25 cellular contexts compared by ENCODE assay signal in the genomic region with DNA sequence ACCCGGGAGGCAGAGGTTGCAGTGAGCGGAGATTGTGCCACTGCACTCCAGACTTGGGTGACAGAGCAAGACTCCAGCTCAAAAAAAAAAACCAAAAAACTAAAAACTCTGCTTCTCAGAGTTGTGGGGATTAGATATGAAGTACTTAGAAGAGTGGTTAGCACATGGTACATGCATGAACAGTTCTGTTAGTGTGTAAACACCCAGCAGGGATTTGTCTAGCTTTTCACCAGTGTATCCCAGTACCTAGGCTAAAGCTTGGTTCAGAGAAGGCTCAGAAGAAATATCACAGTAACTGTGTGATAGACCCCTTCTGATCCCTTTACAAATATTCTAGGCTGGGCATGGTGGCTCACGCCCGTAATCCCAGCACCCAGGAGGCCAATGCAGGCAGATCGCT. TPM values are rescaled to one million over a fixed set of nuclear protein-coding genes. Genes with fewer than 3 reads are reported as not detected.
A peak's percentile ranks its signal among the peaks of the same experiment; 100 is the strongest.
DNase-seq lines count a peak whose midpoint lies in the region; ATAC-seq and TF ChIP-seq lines count a peak whose summit lies in the region.
"Had no signal": no experiment of that assay in that cellular context is flagged by ENCODE, and none has a peak within 500 bp of the region (broad histone marks: within the 10 kb centered on the region; RNA-seq: fewer than 3 reads in every experiment).

No MANE protein-coding gene starts in this region.

- H3K4me3 Mint-ChIP-seq in activated T-cell treated with anti-CD3 and anti-CD28 coated beads, Interleukin-2, amount 50 U/mL, for 24 hours, result no peak overlapping the region
- no peak overlapping the region for H3K4me3 Mint-ChIP-seq in activated T-cell treated with anti-CD3 and anti-CD28 coated beads, Interleukin-2, amount 50 U/mL, for 4 hours
- peak overlapping the region; percentile 72 for H3K4me3 Mint-ChIP-seq in neural crest cell
- H3K4me3 Mint-ChIP-seq: activated naive CD8-positive, alpha-beta T cell treated with anti-CD3 and anti-CD28 coated beads for 36 hours; activated T-helper 1 cell treated with anti-CD3 and anti-CD28 coated beads, Interleukin-12 subunit alpha, Interleukin-12 subunit beta, Interleukin-2, Interleukin-4 antibody, amounts not matched to agents 30 ng/mL and 10 ng/mL and 1 ng/mL, durations not matched to agents 14 hours and 24 hours and 36 hours; nephron; T-helper 1 cell treated with Interleukin-12 subunit alpha and Interleukin-12 subunit beta and Interleukin-4 antibody, amounts not matched to agents 30 μg/mL and 1 μg/mL, for 36 hours; type B pancreatic cell had no signal

- H3K4me3 ChIP-seq in HCT116 (replicated peaks in 1 of 2; ENCODE audit: low read depth in 1 of 2, low read length in 2 of 2), result no peak overlapping the region
- H3K4me3 ChIP-seq in PC-3 (ENCODE audit: low read length), result no peak overlapping the region
- no peak overlapping the region for H3K4me3 ChIP-seq in Peyer's patch
- H3K4me3 ChIP-seq: lung, pancreas, SJSA1 had no signal

- H3K9me3 ChIP-seq in HCT116 (ENCODE audit: control insufficient read depth in 1 of 2, insufficient read depth in 1 of 2, low read depth in 1 of 2, low read length in 2 of 2) (no peaks in the 10 kb centered on the region), PC-3 (ENCODE audit: low read length) (no peaks in the 10 kb centered on the region), Peyer's patch (no peaks in the 10 kb centered on the region)
- H3K9me3 ChIP-seq: Caco-2, pancreas, SJSA1 had no signal

- peaks cover 19 to 33% of the 10 kb centered on the region in 2 experiments; a peak in 3 of 4 replicates for H3K36me3 ChIP-seq in HCT116 (ENCODE audit: control insufficient read depth in 1 of 2, insufficient read depth in 2 of 2, low read length in 2 of 2)
- H3K36me3 ChIP-seq in PC-3 (ENCODE audit: low read depth, low read length), result peaks cover 24% of the 10 kb centered on the region
- H3K36me3 ChIP-seq in Peyer's patch, result peaks cover 0 to 44% (median 0%) of the 10 kb centered on the region in 3 donors

- H4K20me1 ChIP-seq in HCT116 (ENCODE audit: insufficient read depth) (peaks cover 12% of the 10 kb centered on the region; the same call in 1 of the 2 replicates), PC-3 (ENCODE audit: low read length) (peaks cover 16% of the 10 kb centered on the region; the same call in 1 of the 2 replicates)

- no peaks in the 10 kb centered on the region for H3K9me2 ChIP-seq in HCT116 (ENCODE audit: insufficient read depth)
- H3K9me2 ChIP-seq in PC-3 (replicated peaks; ENCODE audit: low read length), result no peaks in the 10 kb centered on the region

- TF ChIP-seq CTCF in HCT116 (IDR thresholded peaks at IDR 0.05 in 2 of 3, conservative IDR thresholded peaks at IDR 0.05 in 1 of 3; ENCODE audit: borderline replicate concordance in 1 of 3, insufficient read depth in 1 of 3, low read depth in 2 of 3, low read length in 2 of 3), result no peak
- TF ChIP-seq CTCF in PC-3 (conservative IDR thresholded peaks at IDR 0.05; ENCODE audit: low read depth, low read length), result no peak
- TF ChIP-seq CTCF in neural crest cell (conservative IDR thresholded peaks at IDR 0.05), result no peak
- TF ChIP-seq CTCF in Peyer's patch (IDR thresholded peaks at IDR 0.05), result no peak

- H3K4me2 ChIP-seq in HCT116 (ENCODE audit: low read length) (no peak overlapping the region), PC-3 (ENCODE audit: low read length) (no peak overlapping the region)

- H2AFZ ChIP-seq in HCT116 (ENCODE audit: low read depth, low read length, poor library complexity, severe bottlenecking), result no peak overlapping the region
- H2AFZ ChIP-seq in PC-3 (ENCODE audit: low read length), result no peak overlapping the region

- no peaks in the 10 kb centered on the region for H3K27me3 Mint-ChIP-seq in activated T-cell treated with anti-CD3 and anti-CD28 coated beads, Interleukin-2, amount 50 U/mL, for 24 hours
- no peaks in the 10 kb centered on the region for H3K27me3 Mint-ChIP-seq in activated T-cell treated with anti-CD3 and anti-CD28 coated beads, Interleukin-2, amount 50 U/mL, for 4 hours (ENCODE audit: low read depth)
- H3K27me3 Mint-ChIP-seq in neural crest cell (ENCODE audit: low read depth), result no peaks in the 10 kb centered on the region
- H3K27me3 Mint-ChIP-seq: activated naive CD8-positive, alpha-beta T cell treated with anti-CD3 and anti-CD28 coated beads for 36 hours; type B pancreatic cell had no signal

- TF ChIP-seq POLR2A in HCT116 (IDR thresholded peaks at IDR 0.05; ENCODE audit: borderline replicate concordance, extremely low read depth, insufficient read depth, insufficient read length), result no peak
- TF ChIP-seq POLR2A in Peyer's patch (IDR thresholded peaks at IDR 0.05), result no peak

- no peaks in the 10 kb centered on the region for H3K9me3 Mint-ChIP-seq in activated T-cell treated with anti-CD3 and anti-CD28 coated beads, Interleukin-2, amount 50 U/mL, for 24 hours
- no peaks in the 10 kb centered on the region for H3K9me3 Mint-ChIP-seq in activated T-cell treated with anti-CD3 and anti-CD28 coated beads, Interleukin-2, amount 50 U/mL, for 4 hours
- no peaks in the 10 kb centered on the region for H3K9me3 Mint-ChIP-seq in neural crest cell
- H3K9me3 Mint-ChIP-seq: activated naive CD8-positive, alpha-beta T cell treated with anti-CD3 and anti-CD28 coated beads for 36 hours; activated T-helper 1 cell treated with anti-CD3 and anti-CD28 coated beads, Interleukin-12 subunit alpha, Interleukin-12 subunit beta, Interleukin-2, Interleukin-4 antibody, amounts not matched to agents 30 ng/mL and 10 ng/mL and 1 ng/mL, durations not matched to agents 14 hours and 24 hours and 36 hours; nephron; T-helper 1 cell treated with Interleukin-12 subunit alpha and Interleukin-12 subunit beta and Interleukin-4 antibody, amounts not matched to agents 30 μg/mL and 1 μg/mL, for 36 hours; type B pancreatic cell had no signal

- CTCF ChIA-PET in HCT116 (lab: Charles Lee) (no interaction called here), PC-3 (lab: Charles Lee) (interaction anchor here (0.6 kb wide), 1 partner anchor 226 kb away, joined by 3 read pairs; no protein-coding TSS in a partner anchor)

- RAD21 ChIA-PET in HCT116 (lab: Charles Lee; ENCODE audit: low non-redundant PET in 1 of 2, low total read pairs in 2 of 2, uncharacterized antibody in 2 of 2, unreplicated experiment in 2 of 2), result no interaction called here

- peaks cover 46% of the 10 kb centered on the region for H3K36me3 Mint-ChIP-seq in activated T-cell treated with anti-CD3 and anti-CD28 coated beads, Interleukin-2, amount 50 U/mL, for 24 hours (ENCODE audit: low read depth)
- peaks cover 17% of the 10 kb centered on the region for H3K36me3 Mint-ChIP-seq in activated T-cell treated with anti-CD3 and anti-CD28 coated beads, Interleukin-2, amount 50 U/mL, for 4 hours (ENCODE audit: insufficient read depth)
- peaks cover 16% of the 10 kb centered on the region for H3K36me3 Mint-ChIP-seq in neural crest cell (ENCODE audit: low read depth)

- POLR2A ChIA-PET in HCT116 (lab: Charles Lee), result interaction anchor here (0.6 to 0.8 kb wide), 3 partner anchors 22 to 244 kb away, joined by 3 to 4 read pairs (median 3); no protein-coding TSS in a partner anchor
- POLR2A ChIA-PET in PC-3 (lab: Charles Lee; ENCODE audit: unreplicated experiment), result no interaction called here

- H3K4me1 Mint-ChIP-seq in activated T-cell treated with anti-CD3 and anti-CD28 coated beads, Interleukin-2, amount 50 U/mL, for 24 hours (ENCODE audit: low read depth), result peaks cover 13% of the 10 kb centered on the region
- H3K4me1 Mint-ChIP-seq in activated T-cell treated with anti-CD3 and anti-CD28 coated beads, Interleukin-2, amount 50 U/mL, for 4 hours (ENCODE audit: low read depth), result peaks cover 10% of the 10 kb centered on the region
- peaks cover 10% of the 10 kb centered on the region for H3K4me1 Mint-ChIP-seq in neural crest cell
- H3K4me1 Mint-ChIP-seq: nephron had no signal

- H3K27ac Mint-ChIP-seq in activated T-cell treated with anti-CD3 and anti-CD28 coated beads, Interleukin-2, amount 50 U/mL, for 24 hours, result peak overlapping the region; percentile 72
- H3K27ac Mint-ChIP-seq in neural crest cell (ENCODE audit: unreplicated experiment), result no peak overlapping the region
- H3K27ac Mint-ChIP-seq: activated naive CD8-positive, alpha-beta T cell treated with anti-CD3 and anti-CD28 coated beads for 36 hours; activated T-helper 1 cell treated with anti-CD3 and anti-CD28 coated beads, Interleukin-12 subunit alpha, Interleukin-12 subunit beta, Interleukin-2, Interleukin-4 antibody, amounts not matched to agents 30 ng/mL and 10 ng/mL and 1 ng/mL, durations not matched to agents 14 hours and 24 hours and 36 hours; nephron; T-helper 1 cell treated with Interleukin-12 subunit alpha and Interleukin-12 subunit beta and Interleukin-4 antibody, amounts not matched to agents 30 μg/mL and 1 μg/mL, for 36 hours had no signal

- H3K79me2 ChIP-seq in HCT116 (ENCODE audit: insufficient read depth, low read length) (peaks cover 19% of the 10 kb centered on the region), PC-3 (ENCODE audit: low read length) (0 out of 2 replicates have a peak, but pooled peaks cover 4% of the 10 kb centered on the region)

- H3F3A ChIP-seq in PC-3 (ENCODE audit: low read length, unreplicated experiment), result peaks cover 24% of the 10 kb centered on the region

- BruUV-seq in HCT116 (replicated peaks; lab: Mats Ljungman, UMichigan) (no TSS peak), PC-3 (replicated peaks; lab: Mats Ljungman, UMichigan) (no TSS peak)

- no peak for ATAC-seq in activated T-cell treated with anti-CD3 and anti-CD28 coated beads, Interleukin-2, amount 50 U/mL, for 4 hours
- ATAC-seq in HCT116, result peak; percentile 11; the same call in 1 of the 2 replicates
- peak; percentile 13; the same call in 1 of the 2 replicates for ATAC-seq in PC-3

- H3K4me1 ChIP-seq in HCT116 (ENCODE audit: control insufficient read depth in 1 of 2, insufficient read depth in 2 of 2, low read length in 2 of 2), result peaks cover 6 to 8% of the 10 kb centered on the region in 2 experiments
- H3K4me1 ChIP-seq in PC-3 (ENCODE audit: insufficient read depth, low read length), result 0 out of 2 replicates have a peak, but pooled peaks cover 1% of the 10 kb centered on the region
- no peaks in the 10 kb centered on the region for H3K4me1 ChIP-seq in Peyer's patch
- H3K4me1 ChIP-seq: Caco-2, pancreas, SJSA1 had no signal

- H3K27me3 ChIP-seq in HCT116 (ENCODE audit: insufficient read depth, low read length) (no peaks in the 10 kb centered on the region), PC-3 (ENCODE audit: low read length) (no peaks in the 10 kb centered on the region), Peyer's patch (no peaks in the 10 kb centered on the region)
- H3K27me3 ChIP-seq: pancreas, SJSA1 had no signal

- TF ChIP-seq RAD21 in HCT116 (IDR thresholded peaks at IDR 0.05; ENCODE audit: low read depth), result no peak

- intact Hi-C loops in HCT116 (cut with micrococcal nuclease) (no loop called here), PC-3 (cut with micrococcal nuclease) (no loop called here)

- no peak for DNase-seq in activated T-cell treated with anti-CD3 and anti-CD28 coated beads, Interleukin-2, amount 50 U/mL, for 24 hours
- no peak for DNase-seq in activated T-cell treated with anti-CD3 and anti-CD28 coated beads, Interleukin-2, amount 50 U/mL, for 4 hours
- DNase-seq in HCT116 (ENCODE audit: low read depth, low spot score), result no peak
- DNase-seq in PC-3, result no peak
- DNase-seq in neural crest cell (ENCODE audit: low read depth, low spot score), result no peak
- no peak for DNase-seq in Peyer's patch
- DNase-seq in stimulated activated naive CD4-positive, alpha-beta T cell treated with Interleukin-2 at 50 U/mL for 16 hours (lab: John Stamatoyannopoulos, UW), result no peak
- DNase-seq: activated CD4-positive, alpha-beta T cell treated with anti-CD3 and anti-CD28 coated beads for 1 hour; activated naive CD8-positive, alpha-beta T cell treated with anti-CD3 and anti-CD28 coated beads for 36 hours; C1 segment of cervical spinal cord; Caco-2; central memory CD4-positive, alpha-beta T cell; dermis blood vessel endothelial cell; MV-4-11; NCI-H1694; NCI-H524 treated with DMSO at 0.1 percent for 48 hours; retina; small intestine had no signal

- H3K27ac ChIP-seq in HCT116 (ENCODE audit: low read depth, low read length) (no peak overlapping the region), PC-3 (ENCODE audit: low read length) (no peak overlapping the region), Peyer's patch (no peak overlapping the region)
- H3K27ac ChIP-seq: pancreas, SJSA1 had no signal

- no peak overlapping the region for H3K9ac ChIP-seq in HCT116 (ENCODE audit: low read length)
- H3K9ac ChIP-seq in PC-3 (ENCODE audit: low read length), result no peak overlapping the region

RNA-seq across cellular contexts. Expression of gene PPIA, which starts 9.5 kb away (rescaled TPM):
- total RNA-seq in activated T-cell treated with anti-CD3 and anti-CD28 coated beads, Interleukin-2, amount 50 U/mL, for 4 hours, result 1,000 to 10,000 TPM; 2,630 to 2,693 (median 2,657) TPM
- total RNA-seq in HCT116 (2021; ENCODE audit: unreplicated experiment) (2,836 TPM), PC-3 (2014; rRNA removed) (3,201 and 4,136 TPM in 2 replicates), neural crest cell (2,244 and 2,316 TPM in 2 replicates), Peyer's patch (1,000 to 10,000 TPM in 1 of 4 donors, 100 to 1,000 TPM in 3; 565 to 1,018 (median 894) TPM)
- 2,295 and 3,307 TPM in 2 replicates for polyA plus RNA-seq in HCT116 (2012)

RNA-seq across cellular contexts. Expression of gene H2AZ2, which starts 41.9 kb away (rescaled TPM):
- 100 to 1,000 TPM; 128 to 140 (median 133) TPM for total RNA-seq in activated T-cell treated with anti-CD3 and anti-CD28 coated beads, Interleukin-2, amount 50 U/mL, for 4 hours
- total RNA-seq in HCT116 (2021; ENCODE audit: unreplicated experiment) (226 TPM), PC-3 (2014; rRNA removed) (376 and 400 TPM in 2 replicates), neural crest cell (351 and 353 TPM in 2 replicates), Peyer's patch (10 to 100 TPM; 67.7 to 83.2 (median 74.3) TPM)
- polyA plus RNA-seq in HCT116 (2012), result 228 and 244 TPM in 2 replicates

RNA-seq across cellular contexts. Expression of gene ZMIZ2, which starts 57.3 kb away (rescaled TPM):
- total RNA-seq in activated T-cell treated with anti-CD3 and anti-CD28 coated beads, Interleukin-2, amount 50 U/mL, for 4 hours, result 100 to 1,000 TPM; 109 to 137 (median 118) TPM
- total RNA-seq in HCT116 (2021; ENCODE audit: unreplicated experiment) (91.3 TPM), PC-3 (2014; rRNA removed) (18.3 and 26.6 TPM in 2 replicates), neural crest cell (93.9 and 99.5 TPM in 2 replicates), Peyer's patch (100 to 1,000 TPM in 2 of 4 donors, 10 to 100 TPM in 2; 34.9 to 150 (median 93.3) TPM)
- 60.1 and 62.7 TPM in 2 replicates for polyA plus RNA-seq in HCT116 (2012)

Comparison
In these comparisons a context has a peak if more than half of its experiments do, and no peak if none do; other contexts are left out.
1. ATAC-seq: peak in HCT116 (single experiment) and PC-3 (single experiment); none in activated T-cell treated with anti-CD3 and anti-CD28 coated beads, Interleukin-2, amount 50 U/mL, for 4 hours (0 of 2).